10 cellular contexts compared by ENCODE assay signal in genomic region chr3:108131105-108131794, GRCh38. TPM values are rescaled to one million over a fixed set of nuclear protein-coding genes. Genes with fewer than 3 reads are reported as not detected.
DNase-seq lines count a peak whose midpoint lies in the region; ATAC-seq and TF ChIP-seq lines count a peak whose summit lies in the region.
"Had no signal": no experiment of that assay in that cellular context is flagged by ENCODE, and none has a peak within 500 bp of the region (broad histone marks: within the 10 kb centered on the region; RNA-seq: fewer than 3 reads in every experiment).

No MANE protein-coding gene starts in this region.

- TF ChIP-seq CTCF in AG09309 (IDR thresholded peaks at IDR 0.05; ENCODE audit: control insufficient read depth, insufficient read depth, low read depth, low read length, missing control alignments) (no peak), HFF-Myc (IDR thresholded peaks at IDR 0.05; ENCODE audit: low read depth, low read length, missing control alignments) (no peak)

- H3K4me1 Mint-ChIP-seq in activated T-helper 17 cell treated with anti-CD3 and anti-CD28 coated beads, Interleukin-2, amount 50 U/mL, for 72 hours, result peaks cover 77% of the 10 kb centered on the region

- H3K36me3 Mint-ChIP-seq in activated T-helper 17 cell treated with anti-CD3 and anti-CD28 coated beads, Interleukin-2, amount 50 U/mL, for 72 hours (ENCODE audit: low read depth), result peaks cover 95% of the 10 kb centered on the region

- H3K4me3 ChIP-seq in AG09309 (ENCODE audit: control insufficient read depth, low read depth, low read length) (no peak overlapping the region), HFF-Myc (replicated peaks; ENCODE audit: low read depth, low read length) (no peak overlapping the region)
- H3K4me3 ChIP-seq: ovary had no signal

- DNase-seq in AG09309 (ENCODE audit: low read depth), result peak; percentile 71
- DNase-seq in HFF-Myc (ENCODE audit: extremely low read depth, low read depth), result peak; percentile 67
- peak; percentile 96 for DNase-seq in kidney tubule cell (ENCODE audit: low spot score)
- no peak for DNase-seq in SHP77 (lab: John Stamatoyannopoulos, UW)
- no peak for DNase-seq in HuH-7.5 (ENCODE audit: low spot score)
- no peak for DNase-seq in stimulated activated naive CD4-positive, alpha-beta T cell treated with Interleukin-2 at 50 U/mL for 16 hours (lab: John Stamatoyannopoulos, UW)
- DNase-seq: NCI-H1436, ovary had no signal

- peak overlapping the region; percentile 91 for H3K4me3 Mint-ChIP-seq in activated T-helper 17 cell treated with anti-CD3 and anti-CD28 coated beads, Interleukin-2, amount 50 U/mL, for 72 hours

- H3K27ac Mint-ChIP-seq in activated T-helper 17 cell treated with anti-CD3 and anti-CD28 coated beads, Interleukin-2, amount 50 U/mL, for 72 hours, result peak overlapping the region; percentile 84

- H3K9me3 Mint-ChIP-seq in activated T-helper 17 cell treated with anti-CD3 and anti-CD28 coated beads, Interleukin-2, amount 50 U/mL, for 72 hours, result peaks cover 8% of the 10 kb centered on the region

- no peaks in the 10 kb centered on the region for H3K27me3 Mint-ChIP-seq in activated T-helper 17 cell treated with anti-CD3 and anti-CD28 coated beads, Interleukin-2, amount 50 U/mL, for 72 hours

- ATAC-seq in activated T-helper 17 cell treated with anti-CD3 and anti-CD28 coated beads, Interleukin-2, amount 50 U/mL, for 72 hours (replicated peaks), result peak; percentile 58
- no peak for ATAC-seq in HG03571 (IDR thresholded peaks at IDR 0.05; ENCODE audit: unreplicated experiment)

RNA-seq across cellular contexts. Expression of gene CD47, which starts 40.4 kb away (rescaled TPM):
- 100 to 1,000 TPM; 139 to 197 TPM for total RNA-seq in activated T-helper 17 cell treated with anti-CD3 and anti-CD28 coated beads, Interleukin-2, amount 50 U/mL, for 72 hours

Comparison
In these comparisons a context has a peak if more than half of its experiments do, and no peak if none do; other contexts are left out.
1. DNase-seq: peak in AG09309 (single experiment), HFF-Myc (single experiment) and kidney tubule cell (single experiment); none in SHP77 (0 of 2), HuH-7.5 (single experiment) and stimulated activated naive CD4-positive, alpha-beta T cell treated with Interleukin-2 at 50 U/mL for 16 hours (single experiment).